ENCODE assay signal across 1 cellular context in the genomic region with DNA sequence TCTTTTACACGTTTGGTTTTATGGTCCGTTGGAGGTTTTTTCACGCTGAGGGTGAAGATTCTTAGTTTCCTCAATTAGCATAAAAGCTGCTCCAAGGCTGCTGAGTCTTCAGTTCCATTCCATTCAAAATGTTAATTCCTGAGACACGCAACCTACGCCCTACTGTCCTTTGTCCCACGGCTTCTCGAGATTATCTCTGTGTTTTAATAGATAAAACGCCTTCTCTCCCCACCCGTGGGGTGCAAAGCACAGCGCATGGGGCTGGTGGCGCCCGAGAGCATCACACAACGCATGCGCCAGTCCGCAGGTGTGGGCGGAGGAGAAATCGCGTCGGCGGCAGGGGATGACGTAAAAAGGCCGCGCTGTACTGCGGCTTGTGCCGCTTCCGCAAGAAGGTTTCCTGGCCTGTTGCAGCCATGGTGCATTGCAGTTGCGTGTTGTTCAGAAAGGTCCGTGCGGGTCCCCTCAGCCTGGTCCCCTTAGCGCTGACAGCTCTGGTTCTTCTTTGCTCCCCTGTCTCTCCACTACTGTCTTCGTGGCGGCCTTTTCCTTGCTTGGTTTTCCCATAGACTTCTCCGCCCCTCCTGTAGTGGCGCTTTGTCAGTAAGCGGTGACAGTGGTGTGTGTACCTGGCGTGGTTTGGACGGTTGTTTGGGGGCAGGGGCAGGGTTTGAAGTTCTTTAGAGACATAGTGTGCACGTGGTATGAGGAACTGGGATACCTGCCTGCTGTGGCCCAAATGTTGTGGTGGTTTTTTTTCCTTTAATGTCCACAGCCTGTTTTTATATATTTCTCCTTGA.
A peak's percentile ranks its signal among the peaks of the same experiment; 100 is the strongest.
TF ChIP-seq lines count a peak whose summit lies in the region.

A gene with protein sequence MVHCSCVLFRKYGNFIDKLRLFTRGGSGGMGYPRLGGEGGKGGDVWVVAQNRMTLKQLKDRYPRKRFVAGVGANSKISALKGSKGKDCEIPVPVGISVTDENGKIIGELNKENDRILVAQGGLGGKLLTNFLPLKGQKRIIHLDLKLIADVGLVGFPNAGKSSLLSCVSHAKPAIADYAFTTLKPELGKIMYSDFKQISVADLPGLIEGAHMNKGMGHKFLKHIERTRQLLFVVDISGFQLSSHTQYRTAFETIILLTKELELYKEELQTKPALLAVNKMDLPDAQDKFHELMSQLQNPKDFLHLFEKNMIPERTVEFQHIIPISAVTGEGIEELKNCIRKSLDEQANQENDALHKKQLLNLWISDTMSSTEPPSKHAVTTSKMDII (plus strand): TSS at position 391 of the 800 bp plus-strand sequence. CDS start 26 bp downstream, at position 417.

TF ChIP-seq in GM12878, 131 proteins besides CTCF, POLR2A, EP300 and RAD21 (continued from another document and continues in another):
- TF ChIP-seq, protein P1, sequence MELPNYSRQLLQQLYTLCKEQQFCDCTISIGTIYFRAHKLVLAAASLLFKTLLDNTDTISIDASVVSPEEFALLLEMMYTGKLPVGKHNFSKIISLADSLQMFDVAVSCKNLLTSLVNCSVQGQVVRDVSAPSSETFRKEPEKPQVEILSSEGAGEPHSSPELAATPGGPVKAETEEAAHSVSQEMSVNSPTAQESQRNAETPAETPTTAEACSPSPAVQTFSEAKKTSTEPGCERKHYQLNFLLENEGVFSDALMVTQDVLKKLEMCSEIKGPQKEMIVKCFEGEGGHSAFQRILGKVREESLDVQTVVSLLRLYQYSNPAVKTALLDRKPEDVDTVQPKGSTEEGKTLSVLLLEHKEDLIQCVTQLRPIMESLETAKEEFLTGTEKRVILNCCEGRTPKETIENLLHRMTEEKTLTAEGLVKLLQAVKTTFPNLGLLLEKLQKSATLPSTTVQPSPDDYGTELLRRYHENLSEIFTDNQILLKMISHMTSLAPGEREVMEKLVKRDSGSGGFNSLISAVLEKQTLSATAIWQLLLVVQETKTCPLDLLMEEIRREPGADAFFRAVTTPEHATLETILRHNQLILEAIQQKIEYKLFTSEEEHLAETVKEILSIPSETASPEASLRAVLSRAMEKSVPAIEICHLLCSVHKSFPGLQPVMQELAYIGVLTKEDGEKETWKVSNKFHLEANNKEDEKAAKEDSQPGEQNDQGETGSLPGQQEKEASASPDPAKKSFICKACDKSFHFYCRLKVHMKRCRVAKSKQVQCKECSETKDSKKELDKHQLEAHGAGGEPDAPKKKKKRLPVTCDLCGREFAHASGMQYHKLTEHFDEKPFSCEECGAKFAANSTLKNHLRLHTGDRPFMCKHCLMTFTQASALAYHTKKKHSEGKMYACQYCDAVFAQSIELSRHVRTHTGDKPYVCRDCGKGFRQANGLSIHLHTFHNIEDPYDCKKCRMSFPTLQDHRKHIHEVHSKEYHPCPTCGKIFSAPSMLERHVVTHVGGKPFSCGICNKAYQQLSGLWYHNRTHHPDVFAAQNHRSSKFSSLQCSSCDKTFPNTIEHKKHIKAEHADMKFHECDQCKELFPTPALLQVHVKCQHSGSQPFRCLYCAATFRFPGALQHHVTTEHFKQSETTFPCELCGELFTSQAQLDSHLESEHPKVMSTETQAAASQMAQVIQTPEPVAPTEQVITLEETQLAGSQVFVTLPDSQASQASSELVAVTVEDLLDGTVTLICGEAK (IDR thresholded peaks at IDR 0.05; ENCODE audit: borderline replicate concordance) = peak; percentile 59; the same call in 1 of the 2 replicates
- TF ChIP-seq, protein P2, sequence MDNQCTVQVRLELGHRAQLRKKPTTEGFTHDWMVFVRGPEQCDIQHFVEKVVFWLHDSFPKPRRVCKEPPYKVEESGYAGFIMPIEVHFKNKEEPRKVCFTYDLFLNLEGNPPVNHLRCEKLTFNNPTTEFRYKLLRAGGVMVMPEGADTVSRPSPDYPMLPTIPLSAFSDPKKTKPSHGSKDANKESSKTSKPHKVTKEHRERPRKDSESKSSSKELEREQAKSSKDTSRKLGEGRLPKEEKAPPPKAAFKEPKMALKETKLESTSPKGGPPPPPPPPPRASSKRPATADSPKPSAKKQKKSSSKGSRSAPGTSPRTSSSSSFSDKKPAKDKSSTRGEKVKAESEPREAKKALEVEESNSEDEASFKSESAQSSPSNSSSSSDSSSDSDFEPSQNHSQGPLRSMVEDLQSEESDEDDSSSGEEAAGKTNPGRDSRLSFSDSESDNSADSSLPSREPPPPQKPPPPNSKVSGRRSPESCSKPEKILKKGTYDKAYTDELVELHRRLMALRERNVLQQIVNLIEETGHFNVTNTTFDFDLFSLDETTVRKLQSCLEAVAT (IDR thresholded peaks at IDR 0.05) = peak; percentile 94
- TF ChIP-seq RFX5 (IDR thresholded peaks at IDR 0.05; ENCODE audit: low read depth, low read length) (no peak), HDAC2 (IDR thresholded peaks at IDR 0.05) (no peak), RUNX3 (IDR thresholded peaks at IDR 0.05; ENCODE audit: low read length) (peak; percentile 91), ATF7 (IDR thresholded peaks at IDR 0.05; ENCODE audit: low read depth) (peak; percentile 77), ZNF24 (IDR thresholded peaks at IDR 0.05) (peak; percentile 38; the same call in 1 of the 2 replicates), HDGF (IDR thresholded peaks at IDR 0.05) (0 out of 2 replicates have a peak, but pooled peaks have one; percentile 58), DPF2 (IDR thresholded peaks at IDR 0.05) (peak; percentile 82; the same call in 1 of the 2 replicates), KDM1A (IDR thresholded peaks at IDR 0.05; ENCODE audit: borderline replicate concordance) (no peak), SRF (IDR thresholded peaks at IDR 0.05; ENCODE audit: low read depth in 2 of 2, low read length in 2 of 2) (peak in 1 of 2 experiments; percentile 89; a peak in 2 of 4 replicates), IRF4 (IDR thresholded peaks at IDR 0.05; ENCODE audit: low read depth, low read length) (peak; percentile 68; the same call in 1 of the 2 replicates), GATAD2B (conservative IDR thresholded peaks at IDR 0.05; ENCODE audit: low read depth) (peak; percentile 66; the same call in 1 of the 2 replicates), RBBP5 (conservative IDR thresholded peaks at IDR 0.05) (no peak), NFIC (IDR thresholded peaks at IDR 0.05; ENCODE audit: low read depth, low read length) (0 out of 2 replicates have a peak, but pooled peaks have one; percentile 47), PAX5 (IDR thresholded peaks at IDR 0.05; ENCODE audit: borderline replicate concordance, low read depth, low read length) (peak; percentile 69; the same call in 1 of the 2 replicates), BACH1 (IDR thresholded peaks at IDR 0.05; ENCODE audit: borderline replicate concordance) (peak; percentile 72), ZNF274 (IDR thresholded peaks at IDR 0.05; ENCODE audit: insufficient read depth, insufficient read length) (no peak), TARDBP (IDR thresholded peaks at IDR 0.05; ENCODE audit: borderline replicate concordance) (peak; percentile 70; the same call in 1 of the 2 replicates), ZNF622 (IDR thresholded peaks at IDR 0.05) (no peak), SREBF1 (IDR thresholded peaks at IDR 0.05; ENCODE audit: low read length) (no peak), CHD2 (IDR thresholded peaks at IDR 0.05; ENCODE audit: borderline replicate concordance, low read depth, low read length) (no peak; the same call in 1 of the 2 replicates), YY1 (IDR thresholded peaks at IDR 0.05; ENCODE audit: low read depth, low read length) (peak; percentile 92), ETV6 (conservative IDR thresholded peaks at IDR 0.05 in 1 of 2, IDR thresholded peaks at IDR 0.05 in 1 of 2; ENCODE audit: borderline replicate concordance in 1 of 2, low read depth in 1 of 2) (peak in 1 of 2 experiments; percentile 52; a peak in 1 of 4 replicates)
- TF ChIP-seq, protein P3, sequence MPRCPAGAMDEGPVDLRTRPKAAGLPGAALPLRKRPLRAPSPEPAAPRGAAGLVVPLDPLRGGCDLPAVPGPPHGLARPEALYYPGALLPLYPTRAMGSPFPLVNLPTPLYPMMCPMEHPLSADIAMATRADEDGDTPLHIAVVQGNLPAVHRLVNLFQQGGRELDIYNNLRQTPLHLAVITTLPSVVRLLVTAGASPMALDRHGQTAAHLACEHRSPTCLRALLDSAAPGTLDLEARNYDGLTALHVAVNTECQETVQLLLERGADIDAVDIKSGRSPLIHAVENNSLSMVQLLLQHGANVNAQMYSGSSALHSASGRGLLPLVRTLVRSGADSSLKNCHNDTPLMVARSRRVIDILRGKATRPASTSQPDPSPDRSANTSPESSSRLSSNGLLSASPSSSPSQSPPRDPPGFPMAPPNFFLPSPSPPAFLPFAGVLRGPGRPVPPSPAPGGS (IDR thresholded peaks at IDR 0.05; ENCODE audit: borderline replicate concordance, insufficient read depth, low read depth, low read length, poor library complexity, severe bottlenecking) = no peak
- TF ChIP-seq, protein P4, sequence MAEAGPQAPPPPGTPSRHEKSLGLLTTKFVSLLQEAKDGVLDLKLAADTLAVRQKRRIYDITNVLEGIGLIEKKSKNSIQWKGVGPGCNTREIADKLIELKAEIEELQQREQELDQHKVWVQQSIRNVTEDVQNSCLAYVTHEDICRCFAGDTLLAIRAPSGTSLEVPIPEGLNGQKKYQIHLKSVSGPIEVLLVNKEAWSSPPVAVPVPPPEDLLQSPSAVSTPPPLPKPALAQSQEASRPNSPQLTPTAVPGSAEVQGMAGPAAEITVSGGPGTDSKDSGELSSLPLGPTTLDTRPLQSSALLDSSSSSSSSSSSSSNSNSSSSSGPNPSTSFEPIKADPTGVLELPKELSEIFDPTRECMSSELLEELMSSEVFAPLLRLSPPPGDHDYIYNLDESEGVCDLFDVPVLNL (IDR thresholded peaks at IDR 0.05; ENCODE audit: low read depth, low read length) = 0 out of 2 replicates have a peak, but pooled peaks have one; percentile 0
- TF ChIP-seq, protein P5, sequence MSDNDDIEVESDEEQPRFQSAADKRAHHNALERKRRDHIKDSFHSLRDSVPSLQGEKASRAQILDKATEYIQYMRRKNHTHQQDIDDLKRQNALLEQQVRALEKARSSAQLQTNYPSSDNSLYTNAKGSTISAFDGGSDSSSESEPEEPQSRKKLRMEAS (IDR thresholded peaks at IDR 0.05; ENCODE audit: low read depth, low read length) = peak; percentile 74
- TF ChIP-seq, protein P6, sequence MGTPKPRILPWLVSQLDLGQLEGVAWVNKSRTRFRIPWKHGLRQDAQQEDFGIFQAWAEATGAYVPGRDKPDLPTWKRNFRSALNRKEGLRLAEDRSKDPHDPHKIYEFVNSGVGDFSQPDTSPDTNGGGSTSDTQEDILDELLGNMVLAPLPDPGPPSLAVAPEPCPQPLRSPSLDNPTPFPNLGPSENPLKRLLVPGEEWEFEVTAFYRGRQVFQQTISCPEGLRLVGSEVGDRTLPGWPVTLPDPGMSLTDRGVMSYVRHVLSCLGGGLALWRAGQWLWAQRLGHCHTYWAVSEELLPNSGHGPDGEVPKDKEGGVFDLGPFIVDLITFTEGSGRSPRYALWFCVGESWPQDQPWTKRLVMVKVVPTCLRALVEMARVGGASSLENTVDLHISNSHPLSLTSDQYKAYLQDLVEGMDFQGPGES (IDR thresholded peaks at IDR 0.05) = no peak
- TF ChIP-seq, protein P7, sequence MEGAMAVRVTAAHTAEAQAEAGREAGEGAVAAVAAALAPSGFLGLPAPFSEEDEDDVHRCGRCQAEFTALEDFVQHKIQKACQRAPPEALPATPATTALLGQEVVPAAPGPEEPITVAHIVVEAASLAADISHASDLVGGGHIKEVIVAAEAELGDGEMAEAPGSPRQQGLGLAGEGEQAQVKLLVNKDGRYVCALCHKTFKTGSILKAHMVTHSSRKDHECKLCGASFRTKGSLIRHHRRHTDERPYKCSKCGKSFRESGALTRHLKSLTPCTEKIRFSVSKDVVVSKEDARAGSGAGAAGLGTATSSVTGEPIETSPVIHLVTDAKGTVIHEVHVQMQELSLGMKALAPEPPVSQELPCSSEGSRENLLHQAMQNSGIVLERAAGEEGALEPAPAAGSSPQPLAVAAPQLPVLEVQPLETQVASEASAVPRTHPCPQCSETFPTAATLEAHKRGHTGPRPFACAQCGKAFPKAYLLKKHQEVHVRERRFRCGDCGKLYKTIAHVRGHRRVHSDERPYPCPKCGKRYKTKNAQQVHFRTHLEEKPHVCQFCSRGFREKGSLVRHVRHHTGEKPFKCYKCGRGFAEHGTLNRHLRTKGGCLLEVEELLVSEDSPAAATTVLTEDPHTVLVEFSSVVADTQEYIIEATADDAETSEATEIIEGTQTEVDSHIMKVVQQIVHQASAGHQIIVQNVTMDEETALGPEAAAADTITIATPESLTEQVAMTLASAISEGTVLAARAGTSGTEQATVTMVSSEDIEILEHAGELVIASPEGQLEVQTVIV (IDR thresholded peaks at IDR 0.05; ENCODE audit: borderline replicate concordance, partially characterized antibody) = peak; percentile 90
- TF ChIP-seq, protein P8, sequence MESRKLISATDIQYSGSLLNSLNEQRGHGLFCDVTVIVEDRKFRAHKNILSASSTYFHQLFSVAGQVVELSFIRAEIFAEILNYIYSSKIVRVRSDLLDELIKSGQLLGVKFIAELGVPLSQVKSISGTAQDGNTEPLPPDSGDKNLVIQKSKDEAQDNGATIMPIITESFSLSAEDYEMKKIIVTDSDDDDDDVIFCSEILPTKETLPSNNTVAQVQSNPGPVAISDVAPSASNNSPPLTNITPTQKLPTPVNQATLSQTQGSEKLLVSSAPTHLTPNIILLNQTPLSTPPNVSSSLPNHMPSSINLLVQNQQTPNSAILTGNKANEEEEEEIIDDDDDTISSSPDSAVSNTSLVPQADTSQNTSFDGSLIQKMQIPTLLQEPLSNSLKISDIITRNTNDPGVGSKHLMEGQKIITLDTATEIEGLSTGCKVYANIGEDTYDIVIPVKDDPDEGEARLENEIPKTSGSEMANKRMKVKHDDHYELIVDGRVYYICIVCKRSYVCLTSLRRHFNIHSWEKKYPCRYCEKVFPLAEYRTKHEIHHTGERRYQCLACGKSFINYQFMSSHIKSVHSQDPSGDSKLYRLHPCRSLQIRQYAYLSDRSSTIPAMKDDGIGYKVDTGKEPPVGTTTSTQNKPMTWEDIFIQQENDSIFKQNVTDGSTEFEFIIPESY (IDR thresholded peaks at IDR 0.05) = no peak
- TF ChIP-seq, protein P9, sequence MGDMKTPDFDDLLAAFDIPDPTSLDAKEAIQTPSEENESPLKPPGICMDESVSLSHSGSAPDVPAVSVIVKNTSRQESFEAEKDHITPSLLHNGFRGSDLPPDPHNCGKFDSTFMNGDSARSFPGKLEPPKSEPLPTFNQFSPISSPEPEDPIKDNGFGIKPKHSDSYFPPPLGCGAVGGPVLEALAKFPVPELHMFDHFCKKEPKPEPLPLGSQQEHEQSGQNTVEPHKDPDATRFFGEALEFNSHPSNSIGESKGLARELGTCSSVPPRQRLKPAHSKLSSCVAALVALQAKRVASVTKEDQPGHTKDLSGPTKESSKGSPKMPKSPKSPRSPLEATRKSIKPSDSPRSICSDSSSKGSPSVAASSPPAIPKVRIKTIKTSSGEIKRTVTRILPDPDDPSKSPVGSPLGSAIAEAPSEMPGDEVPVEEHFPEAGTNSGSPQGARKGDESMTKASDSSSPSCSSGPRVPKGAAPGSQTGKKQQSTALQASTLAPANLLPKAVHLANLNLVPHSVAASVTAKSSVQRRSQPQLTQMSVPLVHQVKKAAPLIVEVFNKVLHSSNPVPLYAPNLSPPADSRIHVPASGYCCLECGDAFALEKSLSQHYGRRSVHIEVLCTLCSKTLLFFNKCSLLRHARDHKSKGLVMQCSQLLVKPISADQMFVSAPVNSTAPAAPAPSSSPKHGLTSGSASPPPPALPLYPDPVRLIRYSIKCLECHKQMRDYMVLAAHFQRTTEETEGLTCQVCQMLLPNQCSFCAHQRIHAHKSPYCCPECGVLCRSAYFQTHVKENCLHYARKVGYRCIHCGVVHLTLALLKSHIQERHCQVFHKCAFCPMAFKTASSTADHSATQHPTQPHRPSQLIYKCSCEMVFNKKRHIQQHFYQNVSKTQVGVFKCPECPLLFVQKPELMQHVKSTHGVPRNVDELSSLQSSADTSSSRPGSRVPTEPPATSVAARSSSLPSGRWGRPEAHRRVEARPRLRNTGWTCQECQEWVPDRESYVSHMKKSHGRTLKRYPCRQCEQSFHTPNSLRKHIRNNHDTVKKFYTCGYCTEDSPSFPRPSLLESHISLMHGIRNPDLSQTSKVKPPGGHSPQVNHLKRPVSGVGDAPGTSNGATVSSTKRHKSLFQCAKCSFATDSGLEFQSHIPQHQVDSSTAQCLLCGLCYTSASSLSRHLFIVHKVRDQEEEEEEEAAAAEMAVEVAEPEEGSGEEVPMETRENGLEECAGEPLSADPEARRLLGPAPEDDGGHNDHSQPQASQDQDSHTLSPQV (IDR thresholded peaks at IDR 0.05) = no peak
